1 cellular context compared by ENCODE assay signal in genomic region chr10:104120903-104121484, GRCh38.
TF ChIP-seq lines count a peak whose summit lies in the region.

No MANE protein-coding gene starts in this region.

TF ChIP-seq in HepG2, 621 proteins besides CTCF, POLR2A, EP300 and RAD21 (continued from another document):
- TF ChIP-seq PATZ1 (CRISPR knock-in tag; IDR thresholded peaks at IDR 0.05) = peak; percentile 89
- TF ChIP-seq ELF1 (CRISPR knock-in tag; IDR thresholded peaks at IDR 0.05) = peak; percentile 36; the same call in 1 of the 2 replicates
- peak; percentile 49; the same call in 1 of the 2 replicates for TF ChIP-seq ZNF580 (CRISPR knock-in tag; IDR thresholded peaks at IDR 0.05; ENCODE audit: borderline replicate concordance, low read depth)
- TF ChIP-seq SATB2 (CRISPR knock-in tag; IDR thresholded peaks at IDR 0.05) = no peak
- TF ChIP-seq ZNF598 (CRISPR knock-in tag; IDR thresholded peaks at IDR 0.05; ENCODE audit: borderline replicate concordance) = no peak
- no peak for TF ChIP-seq JUND (CRISPR knock-in tag; IDR thresholded peaks at IDR 0.05)
- TF ChIP-seq SALL1 (CRISPR knock-in tag; IDR thresholded peaks at IDR 0.05) = peak; percentile 15; the same call in 1 of the 2 replicates
- 0 out of 2 replicates have a peak, but pooled peaks have one; percentile 40 for TF ChIP-seq GFI1 (CRISPR knock-in tag; IDR thresholded peaks at IDR 0.05; ENCODE audit: borderline replicate concordance)
- peak; percentile 73; the same call in 1 of the 2 replicates for TF ChIP-seq SIN3A (IDR thresholded peaks at IDR 0.05; ENCODE audit: borderline replicate concordance, low read depth, low read length)
- TF ChIP-seq SP5 (CRISPR knock-in tag; IDR thresholded peaks at IDR 0.05; ENCODE audit: borderline replicate concordance, low read depth) = peak; percentile 78
- peak; percentile 48; the same call in 1 of the 2 replicates for TF ChIP-seq FOSL2 (CRISPR knock-in tag; IDR thresholded peaks at IDR 0.05)
- TF ChIP-seq YY1 (IDR thresholded peaks at IDR 0.05; ENCODE audit: insufficient read depth, insufficient replicate concordance, low read depth, low read length) = peak; percentile 69
- 0 out of 2 replicates have a peak, but pooled peaks have one; percentile 53 for TF ChIP-seq MEF2D (CRISPR knock-in tag; IDR thresholded peaks at IDR 0.05)
- TF ChIP-seq TFE3 (CRISPR knock-in tag; IDR thresholded peaks at IDR 0.05) = no peak; the same call in 1 of the 2 replicates
- TF ChIP-seq MAX (IDR thresholded peaks at IDR 0.05) = peak; percentile 40; the same call in 1 of the 2 replicates
- TF ChIP-seq ERF (CRISPR knock-in tag; IDR thresholded peaks at IDR 0.05) = 0 out of 2 replicates have a peak, but pooled peaks have one; percentile 26
- peak; percentile 77 for TF ChIP-seq CEBPB (IDR thresholded peaks at IDR 0.05; ENCODE audit: borderline replicate concordance, low read depth, low read length)
- TF ChIP-seq BRCA1 (CRISPR knock-in tag; IDR thresholded peaks at IDR 0.05) = no peak
